Comparison of ENCODE assay signal across 27 cellular contexts in the genomic region with DNA sequence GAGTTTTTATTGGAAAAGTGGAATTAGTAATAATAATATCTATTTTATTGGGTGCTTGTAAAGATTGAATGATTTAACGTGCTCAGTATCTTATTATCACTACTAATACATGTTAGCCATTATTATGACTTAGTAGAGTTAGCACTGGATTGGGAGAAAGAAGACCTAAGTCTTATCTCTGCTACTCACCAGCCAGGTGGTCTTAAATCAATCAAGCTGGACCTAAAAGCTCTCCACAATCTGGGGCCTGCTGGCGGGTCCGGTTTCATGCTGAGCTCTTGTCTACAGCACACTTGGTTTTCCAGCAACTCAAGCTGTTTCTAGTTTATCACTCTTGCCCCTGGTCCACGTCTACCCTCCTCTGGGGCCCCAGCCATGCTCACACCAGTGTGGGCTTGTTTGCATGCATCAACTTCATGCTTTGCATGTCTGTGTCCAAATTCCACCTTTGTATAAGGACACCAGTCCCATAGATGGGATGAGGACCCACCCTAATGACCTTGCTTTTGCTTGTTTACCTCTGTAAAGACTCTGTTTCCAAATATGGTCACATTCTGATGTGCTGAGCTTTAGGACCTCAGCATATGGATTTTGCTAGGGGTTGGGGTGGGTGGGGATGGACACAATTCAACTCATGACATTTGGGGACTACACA.
DNase-seq lines count a peak whose midpoint lies in the region; ATAC-seq and TF ChIP-seq lines count a peak whose summit lies in the region.
"Had no signal": no experiment of that assay in that cellular context is flagged by ENCODE, and none has a peak within 500 bp of the region (broad histone marks: within the 10 kb centered on the region; RNA-seq: fewer than 3 reads in every experiment).

No MANE protein-coding gene starts in this region.

- H3K9me3 Mint-ChIP-seq in CD8-positive, alpha-beta T cell = no peaks in the 10 kb centered on the region
- H3K9me3 Mint-ChIP-seq in WTC11 = no peaks in the 10 kb centered on the region
- H3K9me3 Mint-ChIP-seq in naive thymus-derived CD8-positive, alpha-beta T cell = no peaks in the 10 kb centered on the region
- H3K9me3 Mint-ChIP-seq: activated CD8-positive, alpha-beta T cell treated with anti-CD3 and anti-CD28 coated beads for 36 hours; activated T-helper 2 cell treated with anti-CD3 and anti-CD28 coated beads, Interferon-gamma antibody, Interleukin-2, Interleukin-4, amounts not matched to agents 10 μg/mL and 5 μg/mL and 100 μg/mL, durations not matched to agents 14 hours and 24 hours and 36 hours; naive B cell; T-helper 1 cell treated with Interleukin-12 subunit alpha and Interleukin-12 subunit beta and Interleukin-4 antibody, amounts not matched to agents 30 μg/mL and 1 μg/mL, for 36 hours had no signal

- peak overlapping the region; percentile 57 for H3K9ac ChIP-seq in Loucy (ENCODE audit: low read depth, low read length, poor library complexity, severe bottlenecking)

- POLR2A ChIA-PET in CD8-positive, alpha-beta T cell (lab: Charles Lee) = interaction anchor here (0.7 to 1.2 kb wide), 2 partner anchors 13 to 187 kb away, joined by 3 read pairs; no protein-coding TSS in a partner anchor
- POLR2A ChIA-PET in WTC11 (lab: Charles Lee) = no interaction called here
- POLR2A ChIA-PET in naive thymus-derived CD8-positive, alpha-beta T cell (lab: Charles Lee) = interaction anchor here (0.7 to 2.0 kb wide), 8 partner anchors 9 to 607 kb away, joined by 3 to 10 read pairs (median 3); a partner anchor contains a TSS

- H3K27ac Mint-ChIP-seq in CD8-positive, alpha-beta T cell = peak overlapping the region; percentile 70
- H3K27ac Mint-ChIP-seq in WTC11 = no peak overlapping the region
- peak overlapping the region in 8 of 10 donors; percentile 32 to 92 (median 70) for H3K27ac Mint-ChIP-seq in naive thymus-derived CD8-positive, alpha-beta T cell
- H3K27ac Mint-ChIP-seq: activated naive CD8-positive, alpha-beta T cell; activated T-helper 2 cell treated with anti-CD3 and anti-CD28 coated beads, Interferon-gamma antibody, Interleukin-2, Interleukin-4, amounts not matched to agents 10 μg/mL and 5 μg/mL and 100 μg/mL, durations not matched to agents 14 hours and 24 hours and 36 hours; T-helper 1 cell treated with Interleukin-12 subunit alpha and Interleukin-12 subunit beta and Interleukin-4 antibody, amounts not matched to agents 30 μg/mL and 1 μg/mL, for 36 hours had no signal

- H2AFZ ChIP-seq in Loucy (ENCODE audit: low read length) = peak overlapping the region; percentile 71
- H2AFZ ChIP-seq: hepatocyte had no signal

- H3K27me3 Mint-ChIP-seq in CD8-positive, alpha-beta T cell (ENCODE audit: low read depth) = peaks cover 2% of the 10 kb centered on the region
- no peaks in the 10 kb centered on the region; the same call in 1 of the 2 replicates for H3K27me3 Mint-ChIP-seq in WTC11 (ENCODE audit: low read depth)
- H3K27me3 Mint-ChIP-seq in naive thymus-derived CD8-positive, alpha-beta T cell = no peaks in the 10 kb centered on the region
- H3K27me3 Mint-ChIP-seq: activated CD8-positive, alpha-beta T cell treated with anti-CD3 and anti-CD28 coated beads for 36 hours; activated naive CD8-positive, alpha-beta T cell; naive B cell had no signal

- H3K27me3 ChIP-seq in CD8-positive, alpha-beta T cell (ENCODE audit: insufficient read depth, low read length) = no peaks in the 10 kb centered on the region
- H3K27me3 ChIP-seq in Loucy (ENCODE audit: insufficient read depth, low read length, poor library complexity, severe bottlenecking) (no peaks in the 10 kb centered on the region), adrenal gland (no peaks in the 10 kb centered on the region)
- H3K27me3 ChIP-seq: BE2C, gastroesophageal sphincter, hepatocyte, ovary had no signal

- TF ChIP-seq POLR2A in adrenal gland (IDR thresholded peaks at IDR 0.05) = no peak

- no peak overlapping the region for H3K4me3 ChIP-seq in CD8-positive, alpha-beta T cell (ENCODE audit: low read depth, low read length)
- H3K4me3 ChIP-seq in Loucy (ENCODE audit: low read length, poor library complexity, severe bottlenecking) = peak overlapping the region; percentile 62
- H3K4me3 ChIP-seq in adrenal gland = no peak overlapping the region
- H3K4me3 ChIP-seq: gastroesophageal sphincter, GM12878, hepatocyte, ovary had no signal

- no peak for TF ChIP-seq CTCF in CD8-positive, alpha-beta T cell (IDR thresholded peaks at IDR 0.05)
- no peak for TF ChIP-seq CTCF in Loucy (conservative IDR thresholded peaks at IDR 0.05; ENCODE audit: low read length)
- no peak for TF ChIP-seq CTCF in WTC11 (IDR thresholded peaks at IDR 0.05)
- no peak for TF ChIP-seq CTCF in adrenal gland (IDR thresholded peaks at IDR 0.05)

- no peak overlapping the region for H3K27ac ChIP-seq in CD8-positive, alpha-beta T cell (ENCODE audit: low read depth, low read length)
- no peak overlapping the region for H3K27ac ChIP-seq in adrenal gland
- H3K27ac ChIP-seq: gastroesophageal sphincter, hepatocyte, ovary, RWPE1 had no signal

- H3F3A ChIP-seq in Loucy (ENCODE audit: low read depth) = peaks cover 7% of the 10 kb centered on the region; the same call in 1 of the 2 replicates

- WGBS in adrenal gland, 4 donors = 78 to 89% (median 86%) methylated on average over 4 of the region's 4 CpGs

- H3K9me3 ChIP-seq in CD8-positive, alpha-beta T cell (ENCODE audit: low read length) = no peaks in the 10 kb centered on the region
- H3K9me3 ChIP-seq in Loucy (ENCODE audit: insufficient read depth, low read depth, low read length) (no peaks in the 10 kb centered on the region), adrenal gland (replicated peaks in 1 of 3) (no peaks in the 10 kb centered on the region)
- H3K9me3 ChIP-seq: BE2C, gastroesophageal sphincter, ovary had no signal

- intact Hi-C loops in CD8-positive, alpha-beta T cell (cut with DNase I, micrococcal nuclease) = no loop called here
- intact Hi-C loops in adrenal gland (cut with DNase I) = no loop called here

- peaks cover 35% of the 10 kb centered on the region for H3K4me1 ChIP-seq in CD8-positive, alpha-beta T cell (ENCODE audit: insufficient read depth, low read length)
- H3K4me1 ChIP-seq in Loucy (ENCODE audit: insufficient read depth, low read length, poor library complexity, severe bottlenecking) (peaks cover 63% of the 10 kb centered on the region), adrenal gland (replicated peaks in 1 of 2) (no peaks in the 10 kb centered on the region)
- H3K4me1 ChIP-seq: BE2C, gastroesophageal sphincter had no signal

- H3K36me3 ChIP-seq in CD8-positive, alpha-beta T cell (ENCODE audit: insufficient read depth, low read length) = no peaks in the 10 kb centered on the region
- H3K36me3 ChIP-seq in Loucy (ENCODE audit: insufficient read depth, low read length) = no peaks in the 10 kb centered on the region
- no peaks in the 10 kb centered on the region for H3K36me3 ChIP-seq in adrenal gland (replicated peaks in 1 of 2)
- H3K36me3 ChIP-seq: BE2C, gastroesophageal sphincter, ovary had no signal

- no peaks in the 10 kb centered on the region for H3K79me2 ChIP-seq in Loucy (ENCODE audit: insufficient read depth, low read length)
- H3K79me2 ChIP-seq: hepatocyte had no signal

- CTCF ChIA-PET in CD8-positive, alpha-beta T cell (lab: Charles Lee) = interaction anchor here (0.9 to 1.0 kb wide), 2 partner anchors 74 to 618 kb away, joined by 3 read pairs; no protein-coding TSS in a partner anchor
- CTCF ChIA-PET in WTC11 (lab: Charles Lee) = interaction anchor here (0.6 kb wide), 1 partner anchor 753 kb away, joined by 3 read pairs; no protein-coding TSS in a partner anchor

- H3K9me2 ChIP-seq in Loucy (replicated peaks; ENCODE audit: low read depth, low read length) = no peaks in the 10 kb centered on the region

- ATAC-seq in CD8-positive, alpha-beta T cell = no peak
- ATAC-seq in WTC11 (peak; percentile 22; the same call in 1 of the 2 replicates), HG03097 (IDR thresholded peaks at IDR 0.05; ENCODE audit: low FRiP score, unreplicated experiment) (no peak), GM21367 (IDR thresholded peaks at IDR 0.05; ENCODE audit: unreplicated experiment) (no peak), HG03565 (IDR thresholded peaks at IDR 0.05; ENCODE audit: unreplicated experiment) (no peak)
- no peak for ATAC-seq in naive thymus-derived CD8-positive, alpha-beta T cell
- ATAC-seq: gastroesophageal sphincter, GM12878, left colon had no signal

- H3K4me1 Mint-ChIP-seq in CD8-positive, alpha-beta T cell (ENCODE audit: low read depth) = peaks cover 32% of the 10 kb centered on the region
- H3K4me1 Mint-ChIP-seq in WTC11 = peaks cover 36% of the 10 kb centered on the region
- H3K4me1 Mint-ChIP-seq in naive thymus-derived CD8-positive, alpha-beta T cell = peaks cover 27 to 55% (median 50%) of the 10 kb centered on the region in 4 donors

- H3K36me3 Mint-ChIP-seq in CD8-positive, alpha-beta T cell = no peaks in the 10 kb centered on the region
- H3K36me3 Mint-ChIP-seq in WTC11 = no peaks in the 10 kb centered on the region
- no peaks in the 10 kb centered on the region for H3K36me3 Mint-ChIP-seq in naive thymus-derived CD8-positive, alpha-beta T cell
- H3K36me3 Mint-ChIP-seq: naive B cell had no signal

- peak overlapping the region; percentile 72 for H3K4me2 ChIP-seq in Loucy (ENCODE audit: low read depth, low read length, poor library complexity, severe bottlenecking)
- H3K4me2 ChIP-seq: hepatocyte had no signal

- no peak overlapping the region for H3K4me3 Mint-ChIP-seq in CD8-positive, alpha-beta T cell
- no peak overlapping the region for H3K4me3 Mint-ChIP-seq in WTC11
- peak overlapping the region in 2 of 10 donors; percentile 55 to 62 for H3K4me3 Mint-ChIP-seq in naive thymus-derived CD8-positive, alpha-beta T cell
- H3K4me3 Mint-ChIP-seq: activated CD8-positive, alpha-beta T cell treated with anti-CD3 and anti-CD28 coated beads for 36 hours; T-helper 1 cell treated with Interleukin-12 subunit alpha and Interleukin-12 subunit beta and Interleukin-4 antibody, amounts not matched to agents 30 μg/mL and 1 μg/mL, for 36 hours had no signal

- no peak for DNase-seq in CD8-positive, alpha-beta T cell
- no peak for DNase-seq in WTC11 (ENCODE audit: low spot score)
- no peak for DNase-seq in naive thymus-derived CD8-positive, alpha-beta T cell
- no peak for DNase-seq in adrenal gland
- DNase-seq: activated CD8-positive, alpha-beta T cell treated with anti-CD3 and anti-CD28 coated beads for 36 hours; BE2C; DMS79 treated with DMSO at 0.1 percent for 48 hours; GOT3; left colon; naive B cell; NCI-H2029 treated with DMSO at 0.1 percent for 48 hours; NCI-H226; NCI-H82; ovary; retina; trophoblast cell had no signal

- H4K20me1 ChIP-seq in Loucy (ENCODE audit: insufficient read depth, low read length, poor library complexity, severe bottlenecking) = no peaks in the 10 kb centered on the region

TF ChIP-seq in WTC11, 78 proteins besides CTCF, POLR2A, EP300 and RAD21 (continues in another document):
- no peak for TF ChIP-seq NR2C2 (CRISPR knock-in tag; IDR thresholded peaks at IDR 0.05)
- TF ChIP-seq ZNF317 (CRISPR knock-in tag; IDR thresholded peaks at IDR 0.05; ENCODE audit: borderline replicate concordance, low read depth) = no peak
- no peak for TF ChIP-seq MYBL2 (CRISPR knock-in tag; IDR thresholded peaks at IDR 0.05)
- TF ChIP-seq NR3C1 (CRISPR knock-in tag; conservative IDR thresholded peaks at IDR 0.05; ENCODE audit: low read depth) = no peak
